ENCODE assay signal across 18 cellular contexts in the genomic region with DNA sequence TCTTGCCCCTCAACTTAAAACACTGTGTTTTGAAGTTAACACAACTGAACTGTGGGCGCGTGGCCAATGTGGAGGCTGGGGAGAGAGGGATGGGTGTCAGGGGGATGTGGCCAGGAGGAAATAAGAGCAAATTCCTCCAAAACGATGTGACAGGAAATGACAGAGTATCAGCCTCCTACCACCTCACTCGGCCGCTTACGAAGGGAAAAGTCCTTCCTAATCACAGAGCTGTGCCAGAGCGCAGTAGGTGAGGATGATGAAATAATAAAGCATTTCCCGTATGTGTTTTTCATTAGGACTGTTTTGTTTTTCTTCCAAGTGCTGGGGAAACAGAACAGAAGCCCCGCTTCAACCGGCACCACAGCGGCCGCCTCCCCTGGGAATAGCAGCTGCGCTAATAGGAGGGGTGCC.
DNase-seq lines count a peak whose midpoint lies in the region; ATAC-seq lines count a peak whose summit lies in the region.
"Had no signal": no experiment of that assay in that cellular context is flagged by ENCODE, and none has a peak within 500 bp of the region (broad histone marks: within the 10 kb centered on the region; RNA-seq: fewer than 3 reads in every experiment).

No MANE protein-coding gene starts in this region.

- DNase-seq in GM03348 (ENCODE audit: low spot score), result peak; percentile 11
- peak; percentile 98 to 100 for DNase-seq in dermis microvascular lymphatic vessel endothelial cell (ENCODE audit: low read depth in 2 of 2)
- peak; percentile 39 for DNase-seq in skeletal muscle cell (ENCODE audit: low read depth)
- no peak for DNase-seq in T-helper 1 cell
- DNase-seq in epidermal melanocyte (ENCODE audit: insufficient read length, low spot score), result no peak
- DNase-seq: activated CD8-positive, alpha-beta T cell treated with anti-CD3 and anti-CD28 coated beads, Interleukin-2, amount 10 ng/mL, durations not matched to agents 7 days and 5 days; C1 segment of cervical spinal cord; DMS53; endodermal cell; midbrain; NCI-H1105; small intestine; transverse colon had no signal

- H3K4me3 ChIP-seq in skeletal muscle cell (ENCODE audit: low read depth, low read length), result no peak overlapping the region
- H3K4me3 ChIP-seq: transverse colon had no signal

- no peaks in the 10 kb centered on the region for H3K27me3 ChIP-seq in layer of hippocampus (ENCODE audit: control insufficient read depth, insufficient read depth, low read length)
- H3K27me3 ChIP-seq: transverse colon had no signal

- ATAC-seq in GM21737 (IDR thresholded peaks at IDR 0.05; ENCODE audit: unreplicated experiment), result no peak
- no peak for ATAC-seq in GM18909 (IDR thresholded peaks at IDR 0.05; ENCODE audit: poor library complexity, unreplicated experiment)
- ATAC-seq: activated CD8-positive, alpha-beta T cell treated with anti-CD3 and anti-CD28 coated beads, Interleukin-2, amount 10 ng/mL, durations not matched to agents 7 days and 5 days had no signal

- peak overlapping the region; percentile 6 for H3K27ac ChIP-seq in layer of hippocampus (ENCODE audit: low read depth, low read length)
- H3K27ac ChIP-seq: KMS-11, neutrophil, transverse colon had no signal

Comparison
In these comparisons a context has a peak if more than half of its experiments do, and no peak if none do; other contexts are left out.
1. DNase-seq: peak in GM03348 (single experiment), dermis microvascular lymphatic vessel endothelial cell (2 of 2) and skeletal muscle cell (single experiment); none in T-helper 1 cell (0 of 5) and epidermal melanocyte (single experiment).